In genomic region chr6:94511502-94512088, GRCh38 we compare ENCODE assay signal across 14 cellular contexts.
"Had no signal": no experiment of that assay in that cellular context is flagged by ENCODE, and none has a peak within 500 bp of the region (broad histone marks: within the 10 kb centered on the region; RNA-seq: fewer than 3 reads in every experiment).

No MANE protein-coding gene starts in this region.

- DNase-seq: activated B cell treated with CpG ODN at 0.5 μM for 24 hours; activated CD4-positive, alpha-beta memory T cell treated with anti-CD3 and anti-CD28 coated beads, Interleukin-2, amount 10 ng/mL, durations not matched to agents 7 days and 5 days; activated CD4-positive, alpha-beta T cell treated with anti-CD3 and anti-CD28 coated beads for 4 hours; activated naive CD4-positive, alpha-beta T cell treated with anti-CD3 and anti-CD28 coated beads, Interleukin-2, amount 10 ng/mL, durations not matched to agents 7 days and 5 days; effector memory CD8-positive, alpha-beta T cell; esophagus squamous epithelium; left cardiac atrium; nucleus accumbens; transverse colon had no signal

- H3K36me3 ChIP-seq: esophagus squamous epithelium, transverse colon had no signal

- H3K27ac Mint-ChIP-seq: activated B cell treated with CpG ODN at 0.5 μM for 24 hours; activated CD4-positive, alpha-beta memory T cell treated with anti-CD3 and anti-CD28 coated beads, Interleukin-2, amount 10 ng/mL, durations not matched to agents 7 days and 5 days; activated naive CD4-positive, alpha-beta T cell treated with anti-CD3 and anti-CD28 coated beads, Interleukin-2, amount 10 ng/mL, durations not matched to agents 7 days and 5 days; dendritic cell treated with granulocyte-macrophage colony-stimulating factor and Interleukin-4, amounts not matched to agents 40 ng/mL and 50 ng/mL, for 4 days; effector memory CD8-positive, alpha-beta T cell; nephron; stimulated activated naive CD8-positive, alpha-beta T cell treated with anti-CD3 and anti-CD28 coated beads, Interleukin-15, Interleukin-2, amounts not matched to agents 100 ng/mL and 50 ng/mL, for 24 hours had no signal

- H3K36me3 Mint-ChIP-seq: activated naive CD4-positive, alpha-beta T cell treated with anti-CD3 and anti-CD28 coated beads, Interleukin-2, amount 10 ng/mL, durations not matched to agents 7 days and 5 days had no signal

- H3K27me3 Mint-ChIP-seq: activated B cell treated with CpG ODN at 0.5 μM for 24 hours; activated CD4-positive, alpha-beta memory T cell treated with anti-CD3 and anti-CD28 coated beads, Interleukin-2, amount 10 ng/mL, durations not matched to agents 7 days and 5 days; activated naive CD4-positive, alpha-beta T cell treated with anti-CD3 and anti-CD28 coated beads, Interleukin-2, amount 10 ng/mL, durations not matched to agents 7 days and 5 days; dendritic cell treated with granulocyte-macrophage colony-stimulating factor and Interleukin-4, amounts not matched to agents 40 ng/mL and 50 ng/mL, for 4 days; effector memory CD8-positive, alpha-beta T cell; stimulated activated naive CD8-positive, alpha-beta T cell treated with anti-CD3 and anti-CD28 coated beads, Interleukin-15, Interleukin-2, amounts not matched to agents 100 ng/mL and 50 ng/mL, for 24 hours had no signal

- H3K4me3 Mint-ChIP-seq: activated B cell treated with CpG ODN at 0.5 μM for 24 hours; activated CD4-positive, alpha-beta memory T cell treated with anti-CD3 and anti-CD28 coated beads, Interleukin-2, amount 10 ng/mL, durations not matched to agents 7 days and 5 days; activated naive CD4-positive, alpha-beta T cell treated with anti-CD3 and anti-CD28 coated beads, Interleukin-2, amount 10 ng/mL, durations not matched to agents 7 days and 5 days; activated T-cell treated with anti-CD3 and anti-CD28 coated beads, Interleukin-2, amount 50 U/mL, for 4 hours; dendritic cell treated with granulocyte-macrophage colony-stimulating factor and Interleukin-4, amounts not matched to agents 40 ng/mL and 50 ng/mL, for 4 days; effector memory CD8-positive, alpha-beta T cell; nephron; stimulated activated naive CD8-positive, alpha-beta T cell treated with anti-CD3 and anti-CD28 coated beads, Interleukin-15, Interleukin-2, amounts not matched to agents 100 ng/mL and 50 ng/mL, for 24 hours had no signal

- ATAC-seq: activated T-cell treated with anti-CD3 and anti-CD28 coated beads, Interleukin-2, amount 50 U/mL, for 4 hours; effector memory CD8-positive, alpha-beta T cell; left cardiac atrium had no signal

- H3K9me3 ChIP-seq: transverse colon had no signal

- H3K27ac ChIP-seq: esophagus squamous epithelium, transverse colon had no signal

- H3K9me3 Mint-ChIP-seq: activated B cell treated with CpG ODN at 0.5 μM for 24 hours; activated CD4-positive, alpha-beta memory T cell treated with anti-CD3 and anti-CD28 coated beads, Interleukin-2, amount 10 ng/mL, durations not matched to agents 7 days and 5 days; activated naive CD4-positive, alpha-beta T cell treated with anti-CD3 and anti-CD28 coated beads, Interleukin-2, amount 10 ng/mL, durations not matched to agents 7 days and 5 days; activated T-cell treated with anti-CD3 and anti-CD28 coated beads, Interleukin-2, amount 50 U/mL, for 4 hours; nephron had no signal

- H3K4me1 Mint-ChIP-seq: activated B cell treated with CpG ODN at 0.5 μM for 24 hours; activated CD4-positive, alpha-beta memory T cell treated with anti-CD3 and anti-CD28 coated beads, Interleukin-2, amount 10 ng/mL, durations not matched to agents 7 days and 5 days; activated naive CD4-positive, alpha-beta T cell treated with anti-CD3 and anti-CD28 coated beads, Interleukin-2, amount 10 ng/mL, durations not matched to agents 7 days and 5 days; nephron had no signal

- H3K27me3 ChIP-seq: esophagus squamous epithelium, transverse colon had no signal

- H3K4me3 ChIP-seq: esophagus squamous epithelium, lung, transverse colon had no signal

- H3K4me1 ChIP-seq: esophagus squamous epithelium, transverse colon had no signal
